21 cellular contexts compared by ENCODE assay signal in the genomic region with DNA sequence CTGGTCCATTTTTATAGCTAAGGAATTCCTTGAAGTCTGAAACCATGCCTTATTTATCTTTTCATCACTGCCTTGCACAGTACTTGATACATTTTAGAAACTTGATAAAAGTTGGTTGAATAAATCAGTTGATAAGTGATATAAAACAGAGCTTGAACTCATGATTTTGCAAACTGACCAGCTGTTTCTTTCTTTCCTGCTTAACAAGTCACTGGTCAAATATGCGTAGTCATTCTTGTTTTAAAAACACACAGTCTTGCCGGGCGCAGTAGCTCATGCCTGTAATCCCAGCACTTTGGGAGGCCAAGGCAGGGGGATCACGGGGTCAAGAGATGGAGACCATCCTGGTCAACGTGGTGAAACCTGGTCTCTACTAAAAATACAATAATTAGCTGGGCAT. TPM values are rescaled to one million over a fixed set of nuclear protein-coding genes. Genes with fewer than 3 reads are reported as not detected.
DNase-seq lines count a peak whose midpoint lies in the region; ATAC-seq and TF ChIP-seq lines count a peak whose summit lies in the region.
"Had no signal": no experiment of that assay in that cellular context is flagged by ENCODE, and none has a peak within 500 bp of the region (broad histone marks: within the 10 kb centered on the region; RNA-seq: fewer than 3 reads in every experiment).

No MANE protein-coding gene starts in this region.

- H3K27me3 ChIP-seq in esophagus squamous epithelium: no peaks in the 10 kb centered on the region
- H3K27me3 ChIP-seq: foreskin keratinocyte had no signal

- peak overlapping the region in 3 of 4 donors; percentile 52 to 80 (median 59) for H3K27ac ChIP-seq in esophagus squamous epithelium
- H3K27ac ChIP-seq: foreskin keratinocyte, WERI-Rb-1 had no signal

- H3K27me3 Mint-ChIP-seq in HFFc6 (ENCODE audit: insufficient read depth): no peaks in the 10 kb centered on the region
- no peaks in the 10 kb centered on the region for H3K27me3 Mint-ChIP-seq in activated T-cell treated with anti-CD3 and anti-CD28 coated beads, Interleukin-2, amount 50 U/mL, for 72 hours (ENCODE audit: low read depth)

- peaks cover 23% of the 10 kb centered on the region for H3K36me3 Mint-ChIP-seq in HFFc6 (ENCODE audit: low read depth)
- no peaks in the 10 kb centered on the region for H3K36me3 Mint-ChIP-seq in activated T-cell treated with anti-CD3 and anti-CD28 coated beads, Interleukin-2, amount 50 U/mL, for 72 hours (ENCODE audit: insufficient read depth in 2 of 2)

- H3K4me1 ChIP-seq in esophagus squamous epithelium: peaks cover 6 to 28% (median 11%) of the 10 kb centered on the region in 3 donors

- peak overlapping the region; percentile 13; the same call in 1 of the 2 replicates for H3K4me3 Mint-ChIP-seq in HFFc6
- no peak overlapping the region for H3K4me3 Mint-ChIP-seq in activated T-cell treated with anti-CD3 and anti-CD28 coated beads, Interleukin-2, amount 50 U/mL, for 72 hours
- H3K4me3 Mint-ChIP-seq: effector memory CD8-positive, alpha-beta T cell; mesothelial cell of epicardium; neural crest cell; T-helper 1 cell treated with Interleukin-12 subunit alpha and Interleukin-12 subunit beta and Interleukin-4 antibody, amounts not matched to agents 30 μg/mL and 1 μg/mL, for 36 hours had no signal

- no peak overlapping the region for H3K4me3 ChIP-seq in esophagus squamous epithelium

- peaks cover 0 to 9% (median 0%) of the 10 kb centered on the region in 3 donors for H3K36me3 ChIP-seq in esophagus squamous epithelium
- H3K36me3 ChIP-seq: WERI-Rb-1 had no signal

- H3K9me3 Mint-ChIP-seq in HFFc6: no peaks in the 10 kb centered on the region
- H3K9me3 Mint-ChIP-seq in activated T-cell treated with anti-CD3 and anti-CD28 coated beads, Interleukin-2, amount 50 U/mL, for 72 hours: no peaks in the 10 kb centered on the region
- H3K9me3 Mint-ChIP-seq: effector memory CD8-positive, alpha-beta T cell; mesothelial cell of epicardium; neural crest cell; T-helper 1 cell treated with Interleukin-12 subunit alpha and Interleukin-12 subunit beta and Interleukin-4 antibody, amounts not matched to agents 30 μg/mL and 1 μg/mL, for 36 hours had no signal

- H3K27ac Mint-ChIP-seq in HFFc6: peak overlapping the region; percentile 42
- no peak overlapping the region for H3K27ac Mint-ChIP-seq in activated T-cell treated with anti-CD3 and anti-CD28 coated beads, Interleukin-2, amount 50 U/mL, for 72 hours
- H3K27ac Mint-ChIP-seq: effector memory CD8-positive, alpha-beta T cell; mesothelial cell of epicardium; T-helper 1 cell treated with Interleukin-12 subunit alpha and Interleukin-12 subunit beta and Interleukin-4 antibody, amounts not matched to agents 30 μg/mL and 1 μg/mL, for 36 hours had no signal

- TF ChIP-seq CTCF in HFFc6 (IDR thresholded peaks at IDR 0.05) (no peak), esophagus squamous epithelium (IDR thresholded peaks at IDR 0.05) (no peak)

- no peak for ATAC-seq in HG02973 (IDR thresholded peaks at IDR 0.05; ENCODE audit: unreplicated experiment)
- ATAC-seq in HG03196 (IDR thresholded peaks at IDR 0.05; ENCODE audit: unreplicated experiment): no peak
- ATAC-seq in activated T-cell treated with anti-CD3 and anti-CD28 coated beads, Interleukin-2, amount 50 U/mL, for 72 hours (replicated peaks in 1 of 2): no peak
- ATAC-seq: effector memory CD8-positive, alpha-beta T cell; foreskin keratinocyte had no signal

- no peaks in the 10 kb centered on the region for H3K9me3 ChIP-seq in esophagus squamous epithelium

- 59 to 70% methylated on average over 5 of the region's 5 CpGs for WGBS in esophagus squamous epithelium, 2 donors

- peaks cover 68% of the 10 kb centered on the region for H3K4me1 Mint-ChIP-seq in HFFc6 (ENCODE audit: low read depth)
- H3K4me1 Mint-ChIP-seq in activated T-cell treated with anti-CD3 and anti-CD28 coated beads, Interleukin-2, amount 50 U/mL, for 72 hours (ENCODE audit: low read depth): peaks cover 30% of the 10 kb centered on the region

- peak; percentile 49 for DNase-seq in AG08396 (ENCODE audit: low spot score)
- DNase-seq in HFFc6: no peak
- DNase-seq in esophagus squamous epithelium (lab: John Stamatoyannopoulos, UW): no peak
- DNase-seq in non-pigmented ciliary epithelial cell (ENCODE audit: low read depth): peak; percentile 52
- DNase-seq in activated T-cell treated with anti-CD3 and anti-CD28 coated beads, Interleukin-2, amount 50 U/mL, for 72 hours: no peak
- DNase-seq in GDM1 (lab: John Stamatoyannopoulos, UW): no peak
- DNase-seq: activated CD4-positive, alpha-beta T cell treated with anti-CD3 and anti-CD28 coated beads, Interleukin-2, amount 50 U/mL, for 4 hours; activated T-cell treated with anti-CD3 and anti-CD28 coated beads for 4 hours; aorta; COR-L47; effector memory CD8-positive, alpha-beta T cell; foreskin keratinocyte; NCI-H1436 treated with DMSO at 0.1 percent for 48 hours; NCI-H2171; SHP77; WERI-Rb-1 had no signal

- TF ChIP-seq POLR2A in esophagus squamous epithelium (IDR thresholded peaks at IDR 0.05): no peak

- intact Hi-C loops in esophagus squamous epithelium (cut with DNase I): no loop called here

RNA-seq across cellular contexts. Expression of a gene that starts 6.3 kb away (rescaled TPM):
- 10 to 100 TPM; 21.7 to 36.1 (median 29.2) TPM for total RNA-seq in HFFc6 (2021; fragmentation: NEBNext Ultra II Directional; extraction: Animal tissue kit (Norgen Biotek cat#: 25700))
- 10 to 100 TPM; 10.2 to 23.1 (median 17.1) TPM for total RNA-seq in esophagus squamous epithelium
- 1 to 10 TPM; 2.1 to 2.3 TPM for total RNA-seq in activated T-cell treated with anti-CD3 and anti-CD28 coated beads, Interleukin-2, amount 50 U/mL, for 72 hours

Comparison
In these comparisons a context has a peak if more than half of its experiments do, and no peak if none do; other contexts are left out.
1. DNase-seq: peak in AG08396 (single experiment) and non-pigmented ciliary epithelial cell (single experiment); none in HFFc6 (single experiment), esophagus squamous epithelium (single experiment), activated T-cell treated with anti-CD3 and anti-CD28 coated beads, Interleukin-2, amount 50 U/mL, for 72 hours (0 of 2) and GDM1 (single experiment).